In genomic region chr5:180824630-180825476, GRCh38 we compare ENCODE assay signal across 1 cellular context.
TF ChIP-seq lines count a peak whose summit lies in the region.

No MANE protein-coding gene starts in this region.

TF ChIP-seq in IMR-90, 13 proteins besides CTCF, POLR2A, EP300 and RAD21 (continued from another document):
- TF ChIP-seq BHLHE40 (IDR thresholded peaks at IDR 0.05; ENCODE audit: low read depth, low read length): no peak
- no peak for TF ChIP-seq MAFK (IDR thresholded peaks at IDR 0.05; ENCODE audit: low read depth, low read length)
- TF ChIP-seq RFX5 (IDR thresholded peaks at IDR 0.05; ENCODE audit: low read depth, low read length): no peak
- TF ChIP-seq NFE2L2 (IDR thresholded peaks at IDR 0.05; ENCODE audit: low read depth, low read length): no peak
- no peak for TF ChIP-seq MXI1 (IDR thresholded peaks at IDR 0.05; ENCODE audit: borderline replicate concordance, low read depth, low read length)
- no peak for TF ChIP-seq SMC3 (IDR thresholded peaks at IDR 0.05; ENCODE audit: low read depth, low read length)
